ENCODE assay signal across 22 cellular contexts in the genomic region with DNA sequence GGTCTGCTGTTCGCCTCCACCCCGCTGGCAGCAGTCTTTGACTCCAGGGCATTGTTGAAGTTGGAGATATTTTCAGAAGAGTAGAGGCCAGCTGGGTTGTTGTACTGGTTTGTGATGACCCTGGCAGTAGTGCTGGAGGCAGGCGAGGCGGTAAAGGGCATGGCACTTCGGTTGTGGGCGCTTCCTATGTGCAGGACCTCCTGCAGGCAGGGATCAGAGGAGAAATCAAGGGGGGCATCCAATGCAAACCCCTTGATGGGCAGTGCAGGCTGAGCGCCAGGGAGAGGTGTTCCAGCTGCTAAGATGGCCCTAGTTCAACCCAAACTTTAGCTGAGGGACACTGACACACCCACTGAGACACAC. TPM values are rescaled to one million over a fixed set of nuclear protein-coding genes. Genes with fewer than 3 reads are reported as not detected.
DNase-seq lines count a peak whose midpoint lies in the region; ATAC-seq and TF ChIP-seq lines count a peak whose summit lies in the region.
"Had no signal": no experiment of that assay in that cellular context is flagged by ENCODE, and none has a peak within 500 bp of the region (broad histone marks: within the 10 kb centered on the region; RNA-seq: fewer than 3 reads in every experiment).

No MANE protein-coding gene starts in this region.

- H3K27ac ChIP-seq in left ventricle myocardium inferior (replicated peaks) (peak overlapping the region; percentile 36), mucosa of rectum (ENCODE audit: low read depth in 2 of 2, low read length in 2 of 2) (peak overlapping the region; percentile 24 to 48), upper lobe of right lung (peak overlapping the region; percentile 59)
- H3K27ac ChIP-seq: brain microvascular endothelial cell, C4-2B had no signal

- H3K4me1 ChIP-seq in left ventricle myocardium inferior = peaks cover 90% of the 10 kb centered on the region
- H3K4me1 ChIP-seq in mucosa of rectum (ENCODE audit: control insufficient read depth in 2 of 2, insufficient read depth in 2 of 2, low read length in 2 of 2) = peaks cover 19 to 39% of the 10 kb centered on the region in 2 donors
- H3K4me1 ChIP-seq in upper lobe of right lung = peaks cover 52% of the 10 kb centered on the region

- no peak overlapping the region for H3K9ac ChIP-seq in mucosa of rectum (ENCODE audit: low read depth in 1 of 2, low read length in 2 of 2)

- peaks cover 36% of the 10 kb centered on the region for H3K4me1 Mint-ChIP-seq in endothelial cell (ENCODE audit: unreplicated experiment)
- H3K4me1 Mint-ChIP-seq: activated naive CD8-positive, alpha-beta T cell treated with anti-CD3 and anti-CD28 coated beads, Interleukin-2, amount 10 ng/mL, durations not matched to agents 7 days and 5 days had no signal

- no peaks in the 10 kb centered on the region for H3K9me3 Mint-ChIP-seq in endothelial cell (ENCODE audit: unreplicated experiment)
- H3K9me3 Mint-ChIP-seq: activated naive CD8-positive, alpha-beta T cell treated with anti-CD3 and anti-CD28 coated beads, Interleukin-2, amount 10 ng/mL, durations not matched to agents 7 days and 5 days; activated T-cell treated with anti-CD3 and anti-CD28 coated beads, Interleukin-2, amount 50 U/mL, for 72 hours had no signal

- H3K36me3 ChIP-seq in left ventricle myocardium inferior (peaks cover 51% of the 10 kb centered on the region), mucosa of rectum (ENCODE audit: control insufficient read depth in 2 of 2, insufficient read depth in 2 of 2, low read length in 2 of 2) (peaks cover 43 to 57% of the 10 kb centered on the region in 2 donors), upper lobe of right lung (peaks cover 33% of the 10 kb centered on the region)

- H3K27ac Mint-ChIP-seq in endothelial cell (ENCODE audit: unreplicated experiment) = no peak overlapping the region
- H3K27ac Mint-ChIP-seq: activated CD8-positive, alpha-beta T cell treated with anti-CD3 and anti-CD28 coated beads, Interleukin-2, amount 10 ng/mL, durations not matched to agents 7 days and 5 days; activated naive CD8-positive, alpha-beta T cell treated with anti-CD3 and anti-CD28 coated beads, Interleukin-2, amount 10 ng/mL, durations not matched to agents 7 days and 5 days; activated T-cell treated with anti-CD3 and anti-CD28 coated beads, Interleukin-2, amount 50 U/mL, for 72 hours had no signal

- ATAC-seq in upper lobe of right lung = no peak
- no peak for ATAC-seq in HG03039 (IDR thresholded peaks at IDR 0.05; ENCODE audit: unreplicated experiment)
- ATAC-seq: A549; activated CD8-positive, alpha-beta T cell treated with anti-CD3 and anti-CD28 coated beads, Interleukin-2, amount 10 ng/mL, durations not matched to agents 7 days and 5 days; activated T-cell treated with anti-CD3 and anti-CD28 coated beads, Interleukin-2, amount 50 U/mL, for 72 hours; heart right ventricle; pancreas had no signal

- H3K4me3 ChIP-seq in left ventricle myocardium inferior (no peak overlapping the region), mucosa of rectum (ENCODE audit: low read length in 2 of 2) (no peak overlapping the region), upper lobe of right lung (no peak overlapping the region)
- H3K4me3 ChIP-seq: A549, heart right ventricle, pancreas had no signal

- peak overlapping the region; percentile 49 for H3K4me3 Mint-ChIP-seq in endothelial cell (ENCODE audit: unreplicated experiment)
- H3K4me3 Mint-ChIP-seq: activated CD8-positive, alpha-beta T cell treated with anti-CD3 and anti-CD28 coated beads, Interleukin-2, amount 10 ng/mL, durations not matched to agents 7 days and 5 days; activated naive CD8-positive, alpha-beta T cell treated with anti-CD3 and anti-CD28 coated beads, Interleukin-2, amount 10 ng/mL, durations not matched to agents 7 days and 5 days; activated T-cell treated with anti-CD3 and anti-CD28 coated beads, Interleukin-2, amount 50 U/mL, for 72 hours had no signal

- peaks cover 9% of the 10 kb centered on the region for H3K27me3 Mint-ChIP-seq in endothelial cell (ENCODE audit: unreplicated experiment)

- intact Hi-C loops in left ventricle myocardium inferior (cut with micrococcal nuclease) (no loop called here), cardiac septum (cut with DNase I) (no loop called here), upper lobe of right lung (cut with DNase I) (no loop called here)

- DNase-seq in left ventricle myocardium inferior (no peak), cardiac septum (ENCODE audit: low spot score) (no peak), endothelial cell (ENCODE audit: low spot score) (no peak), upper lobe of right lung (no peak), A172 (ENCODE audit: low spot score) (no peak), NCI-H2171 (lab: John Stamatoyannopoulos, UW) (no peak)
- DNase-seq: activated CD8-positive, alpha-beta T cell treated with anti-CD3 and anti-CD28 coated beads, Interleukin-2, amount 10 ng/mL, durations not matched to agents 7 days and 5 days; activated naive CD8-positive, alpha-beta T cell treated with anti-CD3 and anti-CD28 coated beads, Interleukin-2, amount 10 ng/mL, durations not matched to agents 7 days and 5 days; activated T-cell treated with anti-CD3 and anti-CD28 coated beads, Interleukin-2, amount 50 U/mL, for 72 hours; brain microvascular endothelial cell; DMS79; heart right ventricle; kidney; NCI-H187 treated with DMSO at 0.1 percent for 48 hours; NCI-H524; pancreas; SIG-M5; T-helper 2 cell had no signal

- H3K27me3 ChIP-seq in left ventricle myocardium inferior (ENCODE audit: low read depth) (no peaks in the 10 kb centered on the region), mucosa of rectum (ENCODE audit: control insufficient read depth in 2 of 2, insufficient read depth in 2 of 2, low read length in 2 of 2) (no peaks in the 10 kb centered on the region), upper lobe of right lung (no peaks in the 10 kb centered on the region)
- H3K27me3 ChIP-seq: brain microvascular endothelial cell, heart right ventricle, pancreas had no signal

- H3K9me3 ChIP-seq in left ventricle myocardium inferior (replicated peaks) (no peaks in the 10 kb centered on the region), mucosa of rectum (ENCODE audit: control insufficient read depth in 2 of 2, low read length in 2 of 2) (no peaks in the 10 kb centered on the region), upper lobe of right lung (no peaks in the 10 kb centered on the region)
- H3K9me3 ChIP-seq: A549, heart right ventricle, pancreas had no signal

- peaks cover 28% of the 10 kb centered on the region for H3K36me3 Mint-ChIP-seq in endothelial cell (ENCODE audit: low read depth, unreplicated experiment)
- H3K36me3 Mint-ChIP-seq: activated naive CD8-positive, alpha-beta T cell treated with anti-CD3 and anti-CD28 coated beads, Interleukin-2, amount 10 ng/mL, durations not matched to agents 7 days and 5 days had no signal

- TF ChIP-seq CTCF in left ventricle myocardium inferior (IDR thresholded peaks at IDR 0.05; ENCODE audit: borderline replicate concordance) = no peak
- TF ChIP-seq CTCF in endothelial cell (IDR thresholded peaks at IDR 0.05; ENCODE audit: unreplicated experiment) = no peak
- no peak for TF ChIP-seq CTCF in upper lobe of right lung (IDR thresholded peaks at IDR 0.05)

RNA-seq across cellular contexts. Expression of a gene that starts 27.0 kb away (rescaled TPM):
- total RNA-seq in left ventricle myocardium inferior = 358 TPM
- total RNA-seq in cardiac septum = 334 TPM
- 125 TPM for total RNA-seq in endothelial cell (ENCODE audit: unreplicated experiment)
- 190 TPM for total RNA-seq in upper lobe of right lung
- 18.9 and 20.9 TPM in 2 replicates for total RNA-seq in A172 (2014; rRNA removed; shearing (Covaris generic))
